In the genomic region with DNA sequence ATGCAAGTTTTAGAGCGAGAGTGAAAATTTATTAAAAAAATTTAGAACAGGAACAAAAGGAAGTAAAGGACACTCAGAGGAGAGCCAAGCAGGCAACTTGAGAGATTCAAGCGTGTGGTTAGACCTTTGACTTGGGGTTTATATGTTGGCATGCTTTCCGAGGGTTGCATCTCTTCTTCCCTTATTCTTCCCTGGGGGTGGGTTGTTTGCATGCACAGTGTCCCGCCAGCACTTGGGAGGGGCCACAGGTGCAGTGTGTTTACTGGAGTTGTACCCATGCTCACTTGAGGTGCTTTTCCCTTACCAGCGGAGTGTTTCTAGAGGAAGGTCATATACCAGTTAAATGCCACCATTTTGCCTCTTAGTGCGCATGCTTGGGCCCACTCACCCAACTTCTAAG, we compare ENCODE assay signal across 28 cellular contexts.
"Had no signal": no experiment of that assay in that cellular context is flagged by ENCODE, and none has a peak within 500 bp of the region (broad histone marks: within the 10 kb centered on the region; RNA-seq: fewer than 3 reads in every experiment).

No MANE protein-coding gene starts in this region.

- FAIRE-seq: kidney, pancreas had no signal

- H3K4me3 ChIP-seq: gastrocnemius medialis, heart left ventricle, hepatocyte, left lung, mucosa of descending colon, pancreas, smooth muscle cell, suprapubic skin, transverse colon had no signal

- DNase-seq: dorsolateral prefrontal cortex; effector CD4-positive, alpha-beta T cell; endodermal cell; foreskin fibroblast; gastrocnemius medialis; heart left ventricle; kidney; left cardiac atrium; left lung; mesenchymal stem cell; mucosa of descending colon; naive B cell; pancreas; stimulated activated CD4-positive, alpha-beta T cell treated with anti-CD3 and anti-CD28 coated beads, Interleukin-12 subunit alpha, Interleukin-12 subunit beta, amount 100 ng/mL, for 4 hours; stimulated activated CD4-positive, alpha-beta T cell treated with anti-CD3 and anti-CD28 coated beads, Interleukin-1b, Interleukin-23, amount 100 ng/mL, for 48 hours; stimulated activated CD4-positive, alpha-beta T cell treated with anti-CD3 and anti-CD28 coated beads, Interleukin-4, amount 100 ng/mL, for 1 hour; stimulated activated CD8-positive, alpha-beta memory T cell treated with anti-CD3 and anti-CD28 coated beads, Interleukin-4, amount 100 ng/mL, for 48 hours; stimulated activated naive CD4-positive, alpha-beta T cell; stimulated activated naive CD8-positive, alpha-beta T cell treated with anti-CD3 and anti-CD28 coated beads, Interleukin-15, amount 100 ng/mL, for 72 hours; transverse colon had no signal

- H3K36me3 ChIP-seq: gastrocnemius medialis, left lung, neutrophil, pancreas, suprapubic skin, transverse colon had no signal

- H3K4me2 ChIP-seq: smooth muscle cell had no signal

- H3K4me1 ChIP-seq: gastrocnemius medialis, left lung had no signal

- H2AFZ ChIP-seq: hepatocyte had no signal

- H3K79me2 ChIP-seq: hepatocyte had no signal

- H3K4me3 Mint-ChIP-seq: endodermal cell; mesothelial cell of epicardium; naive B cell; natural killer cell treated with Interleukin-12 subunit alpha and Interleukin-12 subunit beta and Interleukin-15 and Interleukin-18, amount 100 ng/mL, for 72 hours; neural crest cell; stimulated activated naive CD8-positive, alpha-beta T cell treated with anti-CD3 and anti-CD28 coated beads, Interleukin-15, amount 100 ng/mL, for 72 hours had no signal

- H3K27ac Mint-ChIP-seq: endodermal cell; mesothelial cell of epicardium; natural killer cell treated with Interleukin-12 subunit alpha and Interleukin-12 subunit beta and Interleukin-15 and Interleukin-18, amount 100 ng/mL, for 72 hours; stimulated activated naive CD8-positive, alpha-beta T cell treated with anti-CD3 and anti-CD28 coated beads, Interleukin-15, amount 100 ng/mL, for 72 hours had no signal

- H3K9me3 ChIP-seq: gastrocnemius medialis, heart left ventricle, left lung, mucosa of descending colon, neutrophil, pancreas, suprapubic skin, transverse colon had no signal

- H3K27me3 ChIP-seq: dorsolateral prefrontal cortex, gastrocnemius medialis, heart left ventricle, hepatocyte, pancreas, suprapubic skin, transverse colon had no signal

- H3K27ac ChIP-seq: epithelial cell of prostate, gastrocnemius medialis, heart left ventricle, hepatocyte, left lung, neutrophil, suprapubic skin, transverse colon had no signal

- H3K36me3 Mint-ChIP-seq: mesothelial cell of epicardium; naive B cell; natural killer cell treated with Interleukin-12 subunit alpha and Interleukin-12 subunit beta and Interleukin-15 and Interleukin-18, amount 100 ng/mL, for 72 hours had no signal

- H3K9me3 Mint-ChIP-seq: endodermal cell; mesothelial cell of epicardium; naive B cell; natural killer cell treated with Interleukin-12 subunit alpha and Interleukin-12 subunit beta and Interleukin-15 and Interleukin-18, amount 100 ng/mL, for 72 hours; neural crest cell; stimulated activated naive CD8-positive, alpha-beta T cell treated with anti-CD3 and anti-CD28 coated beads, Interleukin-15, amount 100 ng/mL, for 72 hours had no signal
